Comparison of ENCODE assay signal across 1 cellular context in the genomic region with DNA sequence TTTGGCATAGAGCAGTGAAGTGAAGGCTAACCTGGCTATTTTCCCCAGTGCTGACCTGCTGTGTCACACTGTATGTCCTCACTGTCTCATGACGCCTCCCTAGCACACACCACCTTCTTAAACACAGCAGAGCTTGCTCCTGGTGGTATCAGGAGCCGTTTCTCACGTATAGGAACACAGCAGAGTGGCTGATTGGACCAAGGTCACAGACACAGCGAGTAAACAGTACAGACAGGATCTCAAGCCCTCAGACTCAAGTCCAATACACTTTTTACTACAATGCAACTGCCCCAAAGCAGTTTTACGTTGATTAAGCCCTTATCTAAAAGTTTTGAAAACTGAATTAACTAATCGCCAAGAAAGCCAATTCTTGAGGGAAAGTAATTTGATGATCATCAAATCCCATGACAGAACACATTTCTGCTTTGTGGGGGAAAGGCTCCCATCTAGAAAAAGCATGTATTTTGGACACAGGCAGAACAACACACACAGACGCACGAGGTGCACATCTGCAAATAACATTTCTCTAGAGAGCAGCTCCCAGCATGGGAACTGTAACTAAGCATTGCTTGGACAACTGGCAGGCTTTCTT.
TF ChIP-seq lines count a peak whose summit lies in the region.

No MANE protein-coding gene starts in this region.

TF ChIP-seq in HCT116, 20 proteins besides CTCF, POLR2A, EP300 and RAD21 (continued from another document):
- no peak for TF ChIP-seq EGR1 (IDR thresholded peaks at IDR 0.05; ENCODE audit: low read depth)
- TF ChIP-seq ZNF274 (IDR thresholded peaks at IDR 0.05; ENCODE audit: low read depth, low read length), result no peak
- TF ChIP-seq FOSL1 (IDR thresholded peaks at IDR 0.05; ENCODE audit: low read depth), result no peak
- TF ChIP-seq, protein P1, sequence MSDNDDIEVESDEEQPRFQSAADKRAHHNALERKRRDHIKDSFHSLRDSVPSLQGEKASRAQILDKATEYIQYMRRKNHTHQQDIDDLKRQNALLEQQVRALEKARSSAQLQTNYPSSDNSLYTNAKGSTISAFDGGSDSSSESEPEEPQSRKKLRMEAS (IDR thresholded peaks at IDR 0.05), result no peak
- TF ChIP-seq CEBPB (IDR thresholded peaks at IDR 0.05; ENCODE audit: low read depth), result no peak
- no peak for TF ChIP-seq SIN3A (IDR thresholded peaks at IDR 0.05; ENCODE audit: low read depth)
- TF ChIP-seq TCF7L2 (IDR thresholded peaks at IDR 0.05; ENCODE audit: borderline replicate concordance, extremely low read depth, insufficient read depth, insufficient read length), result no peak
- TF ChIP-seq, protein P2, sequence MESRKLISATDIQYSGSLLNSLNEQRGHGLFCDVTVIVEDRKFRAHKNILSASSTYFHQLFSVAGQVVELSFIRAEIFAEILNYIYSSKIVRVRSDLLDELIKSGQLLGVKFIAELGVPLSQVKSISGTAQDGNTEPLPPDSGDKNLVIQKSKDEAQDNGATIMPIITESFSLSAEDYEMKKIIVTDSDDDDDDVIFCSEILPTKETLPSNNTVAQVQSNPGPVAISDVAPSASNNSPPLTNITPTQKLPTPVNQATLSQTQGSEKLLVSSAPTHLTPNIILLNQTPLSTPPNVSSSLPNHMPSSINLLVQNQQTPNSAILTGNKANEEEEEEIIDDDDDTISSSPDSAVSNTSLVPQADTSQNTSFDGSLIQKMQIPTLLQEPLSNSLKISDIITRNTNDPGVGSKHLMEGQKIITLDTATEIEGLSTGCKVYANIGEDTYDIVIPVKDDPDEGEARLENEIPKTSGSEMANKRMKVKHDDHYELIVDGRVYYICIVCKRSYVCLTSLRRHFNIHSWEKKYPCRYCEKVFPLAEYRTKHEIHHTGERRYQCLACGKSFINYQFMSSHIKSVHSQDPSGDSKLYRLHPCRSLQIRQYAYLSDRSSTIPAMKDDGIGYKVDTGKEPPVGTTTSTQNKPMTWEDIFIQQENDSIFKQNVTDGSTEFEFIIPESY (IDR thresholded peaks at IDR 0.05; ENCODE audit: extremely low read depth, insufficient replicate concordance, low read length), result no peak
- TF ChIP-seq POLR2AphosphoS5 (IDR thresholded peaks at IDR 0.05; ENCODE audit: low read depth, low read length), result no peak
- TF ChIP-seq SRF (IDR thresholded peaks at IDR 0.05; ENCODE audit: low read depth), result no peak
- no peak for TF ChIP-seq EZH2phosphoT487 (IDR thresholded peaks at IDR 0.05; ENCODE audit: borderline replicate concordance)
- TF ChIP-seq EZH2 (IDR thresholded peaks at IDR 0.05), result no peak
